ENCODE assay signal across 10 cellular contexts in the genomic region with DNA sequence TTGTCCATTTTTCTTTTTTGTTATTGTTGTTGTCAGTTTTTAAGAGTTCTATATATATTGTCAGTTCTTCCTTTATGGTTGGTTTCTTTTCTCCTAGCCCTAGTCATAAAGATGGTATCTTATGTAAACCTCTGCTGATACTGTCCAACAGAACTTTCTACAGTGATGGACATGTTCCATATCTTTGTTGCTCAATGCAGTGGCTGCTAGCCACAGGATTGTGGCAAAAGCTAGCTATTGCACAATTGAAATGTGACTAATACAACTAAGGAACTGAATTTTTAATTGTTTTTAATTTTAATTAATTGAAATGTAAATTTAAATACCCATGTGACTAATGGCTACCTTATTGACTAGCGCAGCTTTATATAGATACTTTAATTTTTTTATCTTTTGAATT.
DNase-seq lines count a peak whose midpoint lies in the region; ATAC-seq and TF ChIP-seq lines count a peak whose summit lies in the region.
"Had no signal": no experiment of that assay in that cellular context is flagged by ENCODE, and none has a peak within 500 bp of the region (broad histone marks: within the 10 kb centered on the region; RNA-seq: fewer than 3 reads in every experiment).

No MANE protein-coding gene starts in this region.

- DNase-seq in A172 (ENCODE audit: low spot score) (peak; percentile 12), HT-29 (ENCODE audit: low spot score) (peak; percentile 19), SW480 (ENCODE audit: low spot score) (peak; percentile 6), hepatocyte (ENCODE audit: low spot score) (peak; percentile 9), NCI-H2196 treated with DMSO at 0.1 percent for 48 hours (lab: John Stamatoyannopoulos, UW; ENCODE audit: unreplicated experiment) (no peak), NCI-H1092 (lab: John Stamatoyannopoulos, UW) (no peak)

- H4K20me1 ChIP-seq in hepatocyte (ENCODE audit: insufficient read depth, poor library complexity, severe bottlenecking), result no peaks in the 10 kb centered on the region
- H4K20me1 ChIP-seq: BLaER1 had no signal

- no peaks in the 10 kb centered on the region for H3K36me3 ChIP-seq in hepatocyte (replicated peaks; ENCODE audit: insufficient read depth, low read depth)
- H3K36me3 ChIP-seq: BLaER1, upper lobe of left lung had no signal

- no peak overlapping the region for H3K4me2 ChIP-seq in hepatocyte
- H3K4me2 ChIP-seq: BLaER1 had no signal

- ATAC-seq in GM18868 (IDR thresholded peaks at IDR 0.05; ENCODE audit: unreplicated experiment) (no peak), HG02981 (IDR thresholded peaks at IDR 0.05; ENCODE audit: unreplicated experiment) (no peak)

- no peak overlapping the region for H3K4me3 ChIP-seq in hepatocyte
- H3K4me3 ChIP-seq: BLaER1, upper lobe of left lung had no signal

- no peaks in the 10 kb centered on the region for H3K4me1 ChIP-seq in hepatocyte (ENCODE audit: insufficient read depth)
- H3K4me1 ChIP-seq: BLaER1, upper lobe of left lung had no signal

- 95% methylated on average over 1 of the region's 1 CpG for WGBS in hepatocyte (ENCODE audit: low lambda C conversion rate, missing lambda C conversion rate)

- H3K9me3 ChIP-seq in hepatocyte (ENCODE audit: low read depth), result no peaks in the 10 kb centered on the region
- H3K9me3 ChIP-seq: BLaER1, upper lobe of left lung had no signal

- H3K27me3 ChIP-seq in hepatocyte, result no peaks in the 10 kb centered on the region
- H3K27me3 ChIP-seq: BLaER1, upper lobe of left lung had no signal

- TF ChIP-seq CTCF in hepatocyte (IDR thresholded peaks at IDR 0.05; ENCODE audit: poor library complexity), result no peak

- H3K27ac ChIP-seq in hepatocyte, result no peak overlapping the region
- H3K27ac ChIP-seq: BLaER1, upper lobe of left lung had no signal

- no peak overlapping the region for H2AFZ ChIP-seq in hepatocyte

- no peaks in the 10 kb centered on the region for H3K79me2 ChIP-seq in hepatocyte

- no peaks in the 10 kb centered on the region for H3K9me2 ChIP-seq in hepatocyte (replicated peaks; ENCODE audit: insufficient read depth)

Comparison
In these comparisons a context has a peak if more than half of its experiments do, and no peak if none do; other contexts are left out.
1. DNase-seq: peak in A172 (single experiment), HT-29 (single experiment), SW480 (single experiment) and hepatocyte (single experiment); none in NCI-H2196 treated with DMSO at 0.1 percent for 48 hours (single experiment) and NCI-H1092 (single experiment).